ENCODE assay signal across 24 cellular contexts in the genomic region with DNA sequence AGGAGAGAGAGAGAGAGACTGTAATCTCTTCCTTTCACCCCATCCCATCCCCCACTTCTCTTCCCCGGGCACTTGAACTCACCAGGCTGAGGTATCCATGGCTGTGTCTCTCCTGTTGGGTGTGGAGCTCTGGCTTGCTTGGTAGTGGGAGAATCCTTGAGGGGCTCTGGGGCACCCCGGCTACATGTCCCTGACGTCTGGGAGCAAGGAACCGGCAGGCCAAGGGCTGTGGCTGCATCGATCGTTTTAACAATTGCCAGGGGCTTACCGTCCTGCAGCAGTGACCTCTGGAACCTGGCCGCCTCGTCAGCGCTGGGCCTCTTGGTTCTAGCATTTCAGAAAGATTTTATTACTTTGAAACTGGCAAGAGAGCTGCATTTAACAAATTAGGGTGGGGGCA. TPM values are rescaled to one million over a fixed set of nuclear protein-coding genes. Genes with fewer than 3 reads are reported as not detected.
A peak's percentile ranks its signal among the peaks of the same experiment; 100 is the strongest.
DNase-seq lines count a peak whose midpoint lies in the region; ATAC-seq, FAIRE-seq and TF ChIP-seq lines count a peak whose summit lies in the region.
"Had no signal": no experiment of that assay in that cellular context is flagged by ENCODE, and none has a peak within 500 bp of the region (broad histone marks: within the 10 kb centered on the region; RNA-seq: fewer than 3 reads in every experiment).

No MANE protein-coding gene starts in this region.

- ATAC-seq in HCT116 (no peak), HG03469 (IDR thresholded peaks at IDR 0.05; ENCODE audit: unreplicated experiment) (no peak), T-helper 17 cell (no peak)
- ATAC-seq: CD8-positive, alpha-beta T cell; K562 had no signal

- BruUV-seq in HCT116 (replicated peaks; lab: Mats Ljungman, UMichigan) = no TSS peak

- H3K36me3 ChIP-seq in HCT116 (ENCODE audit: control insufficient read depth in 1 of 2, insufficient read depth in 2 of 2, low read length in 2 of 2) (no peaks in the 10 kb centered on the region), hepatocyte (replicated peaks; ENCODE audit: insufficient read depth, low read depth) (no peaks in the 10 kb centered on the region), small intestine (ENCODE audit: control insufficient read depth in 2 of 2, insufficient read depth in 2 of 2, low read length in 2 of 2) (no peaks in the 10 kb centered on the region)
- H3K36me3 ChIP-seq: HAP-1 had no signal

- no peaks in the 10 kb centered on the region for H3K9me3 ChIP-seq in HCT116 (ENCODE audit: control insufficient read depth in 1 of 2, insufficient read depth in 1 of 2, low read depth in 1 of 2, low read length in 2 of 2)
- no peaks in the 10 kb centered on the region for H3K9me3 ChIP-seq in hepatocyte (ENCODE audit: low read depth)
- no peaks in the 10 kb centered on the region for H3K9me3 ChIP-seq in small intestine (ENCODE audit: control insufficient read depth, low read depth)
- no peaks in the 10 kb centered on the region for H3K9me3 ChIP-seq in T-helper 17 cell (ENCODE audit: control insufficient read depth, low read length, poor library complexity, severe bottlenecking)
- H3K9me3 ChIP-seq: HAP-1, MG63, SK-N-SH had no signal

- H3K4me3 Mint-ChIP-seq in nephron = peak overlapping the region in 1 of 3 experiments; percentile 62
- H3K4me3 Mint-ChIP-seq in T-helper 17 cell = no peak overlapping the region
- H3K4me3 Mint-ChIP-seq: CD8-positive, alpha-beta T cell had no signal

- 58% methylated on average over 10 of the region's 10 CpGs for WGBS in hepatocyte (ENCODE audit: low lambda C conversion rate, missing lambda C conversion rate)
- 21 to 57% (median 44%) methylated on average over 10 of the region's 10 CpGs for WGBS in small intestine, 3 donors

- H3K4me1 Mint-ChIP-seq in nephron (peaks cover 46% of the 10 kb centered on the region), T-helper 17 cell (peaks cover 5% of the 10 kb centered on the region)

- H3K36me3 Mint-ChIP-seq in nephron (ENCODE audit: low read depth) = no peaks in the 10 kb centered on the region
- H3K36me3 Mint-ChIP-seq in T-helper 17 cell (ENCODE audit: low read depth) = peaks cover 4% of the 10 kb centered on the region
- H3K36me3 Mint-ChIP-seq: CD8-positive, alpha-beta T cell had no signal

- H3K27ac Mint-ChIP-seq in nephron (peak overlapping the region in 2 of 3 experiments; percentile 58 to 75), T-helper 17 cell (no peak overlapping the region)
- H3K27ac Mint-ChIP-seq: CD8-positive, alpha-beta T cell had no signal

- H3K79me2 ChIP-seq in HCT116 (ENCODE audit: insufficient read depth, low read length) (no peaks in the 10 kb centered on the region), hepatocyte (no peaks in the 10 kb centered on the region)

- H3K4me3 ChIP-seq in HCT116 (replicated peaks in 1 of 2; ENCODE audit: low read depth in 1 of 2, low read length in 2 of 2) = no peak overlapping the region
- H3K4me3 ChIP-seq in hepatocyte = no peak overlapping the region
- peak overlapping the region in 1 of 2 donors; percentile 1 for H3K4me3 ChIP-seq in small intestine (ENCODE audit: low read depth in 1 of 2, low read length in 2 of 2)
- H3K4me3 ChIP-seq: HAP-1, K562, MG63 had no signal

- H3K27me3 ChIP-seq in HCT116 (ENCODE audit: insufficient read depth, low read length) (no peaks in the 10 kb centered on the region), hepatocyte (no peaks in the 10 kb centered on the region), small intestine (ENCODE audit: control insufficient read depth in 2 of 2, insufficient read depth in 2 of 2, low read length in 2 of 2) (peaks cover 0 to 3% of the 10 kb centered on the region in 2 donors)
- H3K27me3 ChIP-seq: MG63 had no signal

- DNase-seq in HCT116 (ENCODE audit: low read depth, low spot score) (no peak), hepatocyte (ENCODE audit: low spot score) (peak; percentile 45), small intestine (peak; percentile 64), EL (no peak), T-helper 17 cell (no peak)
- DNase-seq: AML-193; C1 segment of cervical spinal cord; Calu3; CD8-positive, alpha-beta T cell; DMS53; MG63; NCI-H1048; NCI-H1436 treated with DMSO at 0.1 percent for 48 hours; NCI-H2029 treated with DMSO at 0.1 percent for 48 hours; NCI-H226; NCI-H510A treated with DMSO at 0.1 percent for 48 hours; NCI-H748 treated with DMSO at 0.1 percent for 48 hours; SIG-M5; SK-N-SH had no signal

- TF ChIP-seq CTCF in HCT116 (IDR thresholded peaks at IDR 0.05 in 2 of 3, conservative IDR thresholded peaks at IDR 0.05 in 1 of 3; ENCODE audit: borderline replicate concordance in 1 of 3, insufficient read depth in 1 of 3, low read depth in 2 of 3, low read length in 2 of 3) = no peak
- no peak for TF ChIP-seq CTCF in hepatocyte (IDR thresholded peaks at IDR 0.05; ENCODE audit: poor library complexity)
- no peak for TF ChIP-seq CTCF in nephron (IDR thresholded peaks at IDR 0.05; ENCODE audit: unreplicated experiment in 3 of 3)

- no peaks in the 10 kb centered on the region for H3K9me3 Mint-ChIP-seq in nephron
- H3K9me3 Mint-ChIP-seq: CD8-positive, alpha-beta T cell had no signal

- no peak overlapping the region for H3K9ac ChIP-seq in HCT116 (ENCODE audit: low read length)
- H3K9ac ChIP-seq: SK-N-SH had no signal

- no peaks in the 10 kb centered on the region for H3K9me2 ChIP-seq in HCT116 (ENCODE audit: insufficient read depth)
- H3K9me2 ChIP-seq in hepatocyte (replicated peaks; ENCODE audit: insufficient read depth) = no peaks in the 10 kb centered on the region
- H3K9me2 ChIP-seq: SK-N-SH had no signal

- H3K4me1 ChIP-seq in HCT116 (ENCODE audit: control insufficient read depth in 1 of 2, insufficient read depth in 2 of 2, low read length in 2 of 2) (peaks cover 14 to 37% of the 10 kb centered on the region in 2 experiments), hepatocyte (ENCODE audit: insufficient read depth) (peaks cover 19% of the 10 kb centered on the region), small intestine (ENCODE audit: control insufficient read depth in 2 of 2, insufficient read depth in 1 of 2, low read depth in 1 of 2, low read length in 1 of 2) (no peaks in the 10 kb centered on the region)
- H3K4me1 ChIP-seq: HAP-1 had no signal

- H3K27ac ChIP-seq in HCT116 (ENCODE audit: low read depth, low read length) (no peak overlapping the region), hepatocyte (peak overlapping the region; percentile 60), small intestine (ENCODE audit: low read depth in 1 of 2, low read length in 1 of 2) (no peak overlapping the region)
- H3K27ac ChIP-seq: RWPE1 had no signal

- POLR2A ChIA-PET in HCT116 (lab: Charles Lee) = interaction anchor here (1.2 kb wide), 1 partner anchor 28 kb away, joined by 3 read pairs; no protein-coding TSS in a partner anchor

- no peaks in the 10 kb centered on the region for H4K20me1 ChIP-seq in HCT116 (ENCODE audit: insufficient read depth)
- H4K20me1 ChIP-seq in hepatocyte (ENCODE audit: insufficient read depth, poor library complexity, severe bottlenecking) = no peaks in the 10 kb centered on the region

- CTCF ChIA-PET in HCT116 (lab: Charles Lee) = no interaction called here

- peak overlapping the region; percentile 66; the same call in 1 of the 2 replicates for H3K4me2 ChIP-seq in HCT116 (ENCODE audit: low read length)
- peak overlapping the region; percentile 48 for H3K4me2 ChIP-seq in hepatocyte
- H3K4me2 ChIP-seq: SK-N-SH had no signal

- RAD21 ChIA-PET in HCT116 (lab: Charles Lee; ENCODE audit: low non-redundant PET in 1 of 2, low total read pairs in 2 of 2, uncharacterized antibody in 2 of 2, unreplicated experiment in 2 of 2) = no interaction called here

- no peak for TF ChIP-seq POLR2A in HCT116 (IDR thresholded peaks at IDR 0.05; ENCODE audit: borderline replicate concordance, extremely low read depth, insufficient read depth, insufficient read length)

- no peak for FAIRE-seq in small intestine (lab: Jason Lieb, UNC)
- FAIRE-seq: K562 had no signal

- TF ChIP-seq RAD21 in HCT116 (IDR thresholded peaks at IDR 0.05; ENCODE audit: low read depth) = no peak

- intact Hi-C loops in HCT116 (cut with micrococcal nuclease) = no loop called here

- H2AFZ ChIP-seq in HCT116 (ENCODE audit: low read depth, low read length, poor library complexity, severe bottlenecking) (no peak overlapping the region), hepatocyte (no peak overlapping the region)

- H3K27me3 Mint-ChIP-seq in nephron (ENCODE audit: low read depth) (peaks cover 45% of the 10 kb centered on the region), T-helper 17 cell (peaks cover 53% of the 10 kb centered on the region)

TF ChIP-seq in HCT116, 20 proteins besides CTCF, POLR2A, EP300 and RAD21 (continues in another document):
- TF ChIP-seq SP1 (IDR thresholded peaks at IDR 0.05; ENCODE audit: low read depth) (no peak), FOSL1 (IDR thresholded peaks at IDR 0.05; ENCODE audit: low read depth) (no peak), TCF7L2 (IDR thresholded peaks at IDR 0.05; ENCODE audit: borderline replicate concordance, extremely low read depth, insufficient read depth, insufficient read length) (no peak), ELF1 (IDR thresholded peaks at IDR 0.05; ENCODE audit: borderline replicate concordance, low read depth) (no peak), JUND (IDR thresholded peaks at IDR 0.05) (no peak), ATF3 (IDR thresholded peaks at IDR 0.05) (no peak), SIN3A (IDR thresholded peaks at IDR 0.05; ENCODE audit: low read depth) (no peak), YY1 (IDR thresholded peaks at IDR 0.05; ENCODE audit: extremely low read depth, insufficient replicate concordance, low read depth, low read length) (no peak)

RNA-seq across cellular contexts. Expression of gene FGF18, which starts 30.0 kb away (rescaled TPM):
- total RNA-seq in HCT116 (2021; ENCODE audit: unreplicated experiment) (0.96 TPM), hepatocyte (1.00 and 2.2 TPM in 2 replicates), T-helper 17 cell (under 1 TPM; 0.44 to 0.50 TPM)
- 0.42 and 0.62 TPM in 2 replicates for polyA plus RNA-seq in HCT116 (2012)
- polyA plus RNA-seq in hepatocyte (6.5 and 7.2 TPM in 2 replicates), small intestine (1 to 10 TPM in 1 of 3 donors, under 1 TPM in 2; 0.54 to 2.0 (median 0.67) TPM)

Comparison
In these comparisons a context has a peak if more than half of its experiments do, and no peak if none do; other contexts are left out.
1. DNase-seq: peak in hepatocyte (single experiment) and small intestine (single experiment); none in HCT116 (single experiment), EL (single experiment) and T-helper 17 cell (0 of 3).